Comparison of ENCODE assay signal across 1 cellular context in genomic region chr7:129746857-129747529, GRCh38.
TF ChIP-seq lines count a peak whose summit lies in the region.

No MANE protein-coding gene starts in this region.

TF ChIP-seq in SK-N-SH, 30 proteins besides CTCF, POLR2A, EP300 and RAD21:
- TF ChIP-seq EZH2phosphoT487 (IDR thresholded peaks at IDR 0.05; ENCODE audit: borderline replicate concordance, low read depth), result no peak
- TF ChIP-seq RFX5 (IDR thresholded peaks at IDR 0.05; ENCODE audit: low read length), result 0 out of 2 replicates have a peak, but pooled peaks have one; percentile 45
- no peak for TF ChIP-seq MEF2A (IDR thresholded peaks at IDR 0.05; ENCODE audit: borderline replicate concordance, low read depth)
- no peak for TF ChIP-seq USF1 (IDR thresholded peaks at IDR 0.05; ENCODE audit: borderline replicate concordance, low read depth)
- no peak for TF ChIP-seq TAF1 (IDR thresholded peaks at IDR 0.05; ENCODE audit: borderline replicate concordance, low read depth, low read length)
- no peak for TF ChIP-seq NFIC (IDR thresholded peaks at IDR 0.05; ENCODE audit: borderline replicate concordance)
- peak; percentile 58 for TF ChIP-seq PBX3 (IDR thresholded peaks at IDR 0.05)
- TF ChIP-seq ZBTB33 (IDR thresholded peaks at IDR 0.05; ENCODE audit: borderline replicate concordance, low read depth), result no peak
- no peak for TF ChIP-seq FOSL2 (IDR thresholded peaks at IDR 0.05; ENCODE audit: borderline replicate concordance, low read depth)
- no peak for TF ChIP-seq REST (IDR thresholded peaks at IDR 0.05; ENCODE audit: low read depth, low read length)
- TF ChIP-seq RXRA (IDR thresholded peaks at IDR 0.05; ENCODE audit: borderline replicate concordance, low read depth), result no peak
- TF ChIP-seq TCF12 (IDR thresholded peaks at IDR 0.05), result peak; percentile 78
- no peak for TF ChIP-seq NRF1 (IDR thresholded peaks at IDR 0.05; ENCODE audit: low read depth, low read length)
- peak; percentile 97 for TF ChIP-seq GATA2 (CRISPR knock-in tag; IDR thresholded peaks at IDR 0.05)
- no peak for TF ChIP-seq MAX (IDR thresholded peaks at IDR 0.05; ENCODE audit: low read depth)
- TF ChIP-seq MXI1 (IDR thresholded peaks at IDR 0.05; ENCODE audit: low read depth, low read length), result peak; percentile 69; the same call in 1 of the 2 replicates
- TF ChIP-seq FOXM1 (IDR thresholded peaks at IDR 0.05; ENCODE audit: low read depth), result no peak
- TF ChIP-seq SIN3A (IDR thresholded peaks at IDR 0.05; ENCODE audit: borderline replicate concordance, low read depth, low read length), result no peak
- peak; percentile 97 for TF ChIP-seq FOXJ3 (CRISPR knock-in tag; IDR thresholded peaks at IDR 0.05)
- no peak for TF ChIP-seq IRF3 (IDR thresholded peaks at IDR 0.05; ENCODE audit: low read depth, low read length)
- TF ChIP-seq CHD2 (IDR thresholded peaks at IDR 0.05; ENCODE audit: low read length, partially characterized antibody), result peak; percentile 92
- TF ChIP-seq RCOR1 (IDR thresholded peaks at IDR 0.05; ENCODE audit: low read length), result peak; percentile 95; the same call in 1 of the 2 replicates
- TF ChIP-seq SMC3 (IDR thresholded peaks at IDR 0.05; ENCODE audit: low read depth, low read length), result no peak; the same call in 1 of the 2 replicates
